In genomic region chr20:56759741-56760278, GRCh38 we compare ENCODE assay signal across 16 cellular contexts.
A peak's percentile ranks its signal among the peaks of the same experiment; 100 is the strongest.
DNase-seq lines count a peak whose midpoint lies in the region; ATAC-seq, FAIRE-seq and TF ChIP-seq lines count a peak whose summit lies in the region.
"Had no signal": no experiment of that assay in that cellular context is flagged by ENCODE, and none has a peak within 500 bp of the region (broad histone marks: within the 10 kb centered on the region; RNA-seq: fewer than 3 reads in every experiment).

No MANE protein-coding gene starts in this region.

- H3K27ac ChIP-seq in RWPE2 (ENCODE audit: poor library complexity, severe bottlenecking) = peak overlapping the region; percentile 22
- H3K27ac ChIP-seq: C4-2B had no signal

- H3K36me3 ChIP-seq in RWPE2 (ENCODE audit: low read depth) (no peaks in the 10 kb centered on the region), bronchial epithelial cell (ENCODE audit: control insufficient read depth, insufficient read depth, low read length) (no peaks in the 10 kb centered on the region)
- H3K36me3 ChIP-seq: HAP-1 had no signal

- no peaks in the 10 kb centered on the region for H3K27me3 Mint-ChIP-seq in neural crest cell (ENCODE audit: low read depth)

- no peak for DNase-seq in RWPE2 (ENCODE audit: low spot score)
- DNase-seq in bronchial epithelial cell (ENCODE audit: low read depth) = no peak
- no peak for DNase-seq in neural crest cell (ENCODE audit: low read depth, low spot score)
- no peak for DNase-seq in RPMI8226
- no peak for DNase-seq in ACHN
- DNase-seq in activated CD8-positive, alpha-beta memory T cell treated with anti-CD3 and anti-CD28 coated beads for 24 hours = no peak
- DNase-seq: AML-193; Caco-2; CD4-positive, alpha-beta T cell had no signal

- TF ChIP-seq CTCF in RWPE2 (IDR thresholded peaks at IDR 0.05; ENCODE audit: poor library complexity, severe bottlenecking) = no peak
- TF ChIP-seq CTCF in bronchial epithelial cell (IDR thresholded peaks at IDR 0.05; ENCODE audit: insufficient read depth, low read length, severe bottlenecking) = no peak
- TF ChIP-seq CTCF in neural crest cell (conservative IDR thresholded peaks at IDR 0.05) = no peak

- peaks cover 7% of the 10 kb centered on the region for H3K4me1 ChIP-seq in RWPE2 (ENCODE audit: insufficient read depth, poor library complexity, severe bottlenecking)
- H3K4me1 ChIP-seq: Caco-2, HAP-1 had no signal

- H3K9me3 Mint-ChIP-seq in neural crest cell = peaks cover 4% of the 10 kb centered on the region
- H3K9me3 Mint-ChIP-seq: CD4-positive, alpha-beta T cell had no signal

- H3K9me3 ChIP-seq in RWPE2 (ENCODE audit: severe bottlenecking) = no peaks in the 10 kb centered on the region
- H3K9me3 ChIP-seq: HAP-1 had no signal

- H3K4me1 Mint-ChIP-seq in neural crest cell = peaks cover 3% of the 10 kb centered on the region

- H3K27me3 ChIP-seq in RWPE2 (ENCODE audit: insufficient read depth, poor library complexity, severe bottlenecking) = no peaks in the 10 kb centered on the region
- no peaks in the 10 kb centered on the region for H3K27me3 ChIP-seq in bronchial epithelial cell (ENCODE audit: control insufficient read depth, insufficient read depth, low read length)

- in situ Hi-C loops in ACHN (cut with HindIII; ENCODE audit: low pct_ligation_motif_present, low pct_unique_long_range_greater_than_20kb, low sequenced_read_pairs) = no loop called here

- peak; percentile 75 for FAIRE-seq in bronchial epithelial cell (lab: Jason Lieb, UNC)
- FAIRE-seq: A204.1, D721Med, G401.6, GM12891, GM19239 had no signal

- H3K4me3 ChIP-seq in RWPE2 (ENCODE audit: severe bottlenecking) (no peak overlapping the region), bronchial epithelial cell (ENCODE audit: low read depth, low read length) (no peak overlapping the region)
- H3K4me3 ChIP-seq: HAP-1 had no signal

- peak; percentile 51 for ATAC-seq in RWPE2 (ENCODE audit: low read depth)

- no peak overlapping the region for H3K4me3 Mint-ChIP-seq in neural crest cell
- H3K4me3 Mint-ChIP-seq: CD4-positive, alpha-beta T cell had no signal

- H3K36me3 Mint-ChIP-seq in neural crest cell (ENCODE audit: low read depth) = peaks cover 2% of the 10 kb centered on the region

- peak overlapping the region; percentile 24 for H3K27ac Mint-ChIP-seq in neural crest cell (ENCODE audit: unreplicated experiment)
- H3K27ac Mint-ChIP-seq: CD4-positive, alpha-beta T cell had no signal
